Comparison of ENCODE assay signal across 8 cellular contexts in genomic region chr11:65118097-65118837, GRCh38. TPM values are rescaled to one million over a fixed set of nuclear protein-coding genes. Genes with fewer than 3 reads are reported as not detected.
DNase-seq lines count a peak whose midpoint lies in the region; ATAC-seq lines count a peak whose summit lies in the region.

No MANE protein-coding gene starts in this region.

- no peak for DNase-seq in T-helper 2 cell treated with Interferon-gamma antibody and Interleukin-4, amounts not matched to agents 5 μg/mL and 100 μg/mL, for 36 hours (ENCODE audit: low spot score)
- DNase-seq in T-helper 2 cell (no peak), T-cell (no peak), immature natural killer cell (no peak), SIG-M5 treated with dmso at 0.1 percent for 504 hours (lab: John Stamatoyannopoulos, UW; ENCODE audit: unreplicated experiment) (no peak), NCI-H1417 treated with DMSO at 0.1 percent for 48 hours (lab: John Stamatoyannopoulos, UW) (no peak)
- DNase-seq in stimulated activated CD4-positive, alpha-beta T cell treated with anti-CD3 and anti-CD28 coated beads, Interleukin-4, amount 100 ng/mL, for 1 hour: no peak

- H3K4me1 Mint-ChIP-seq in T-helper 2 cell treated with Interferon-gamma antibody and Interleukin-4, amounts not matched to agents 5 μg/mL and 100 μg/mL, for 36 hours (ENCODE audit: low read depth): peaks cover 39% of the 10 kb centered on the region
- H3K4me1 Mint-ChIP-seq in T-cell (peaks cover 45 to 75% (median 64%) of the 10 kb centered on the region in 3 donors), immature natural killer cell (peaks cover 52 to 61% of the 10 kb centered on the region in 2 donors)
- peaks cover 73% of the 10 kb centered on the region for H3K4me1 Mint-ChIP-seq in stimulated activated memory B cell treated with anti-CD40 and anti-IgM and Interleukin-4, amounts not matched to agents 10 μg/mL and 1 μg/mL and 100 μg/mL, for 72 hours

- H3K27ac Mint-ChIP-seq in T-helper 2 cell treated with Interferon-gamma antibody and Interleukin-4, amounts not matched to agents 5 μg/mL and 100 μg/mL, for 36 hours: peak overlapping the region; percentile 92
- H3K27ac Mint-ChIP-seq in T-cell: peak overlapping the region; percentile 93
- peak overlapping the region; percentile 87 to 99 (median 95) for H3K27ac Mint-ChIP-seq in immature natural killer cell
- H3K27ac Mint-ChIP-seq in stimulated activated memory B cell treated with anti-CD40 and anti-IgM and Interleukin-4, amounts not matched to agents 10 μg/mL and 1 μg/mL and 100 μg/mL, for 72 hours: peak overlapping the region; percentile 100

- CTCF ChIA-PET in T-cell (lab: Charles Lee): interaction anchor here in 1 of 2 donors (0.5 to 0.6 kb wide), 2 partner anchors 57 to 214 kb away, joined by 3 read pairs; no protein-coding TSS in a partner anchor

- peaks cover 39% of the 10 kb centered on the region for H3K36me3 Mint-ChIP-seq in T-helper 2 cell treated with Interferon-gamma antibody and Interleukin-4, amounts not matched to agents 5 μg/mL and 100 μg/mL, for 36 hours (ENCODE audit: low read depth)
- H3K36me3 Mint-ChIP-seq in T-cell: peaks cover 38% of the 10 kb centered on the region
- H3K36me3 Mint-ChIP-seq in immature natural killer cell: peaks cover 3 to 17% (median 9%) of the 10 kb centered on the region in 3 donors
- peaks cover 42% of the 10 kb centered on the region for H3K36me3 Mint-ChIP-seq in stimulated activated memory B cell treated with anti-CD40 and anti-IgM and Interleukin-4, amounts not matched to agents 10 μg/mL and 1 μg/mL and 100 μg/mL, for 72 hours

- no peaks in the 10 kb centered on the region for H3K27me3 Mint-ChIP-seq in T-helper 2 cell treated with Interferon-gamma antibody and Interleukin-4, amounts not matched to agents 5 μg/mL and 100 μg/mL, for 36 hours (ENCODE audit: low read depth)
- H3K27me3 Mint-ChIP-seq in T-cell: no peaks in the 10 kb centered on the region
- peaks cover 11 to 22% (median 17%) of the 10 kb centered on the region in 3 donors for H3K27me3 Mint-ChIP-seq in immature natural killer cell (ENCODE audit: low read depth in 3 of 3)
- H3K27me3 Mint-ChIP-seq in stimulated activated memory B cell treated with anti-CD40 and anti-IgM and Interleukin-4, amounts not matched to agents 10 μg/mL and 1 μg/mL and 100 μg/mL, for 72 hours: no peaks in the 10 kb centered on the region

- H3K9me3 Mint-ChIP-seq in T-helper 2 cell treated with Interferon-gamma antibody and Interleukin-4, amounts not matched to agents 5 μg/mL and 100 μg/mL, for 36 hours: no peaks in the 10 kb centered on the region
- H3K9me3 Mint-ChIP-seq in T-cell (no peaks in the 10 kb centered on the region), immature natural killer cell (no peaks in the 10 kb centered on the region)
- H3K9me3 Mint-ChIP-seq in stimulated activated memory B cell treated with anti-CD40 and anti-IgM and Interleukin-4, amounts not matched to agents 10 μg/mL and 1 μg/mL and 100 μg/mL, for 72 hours: no peaks in the 10 kb centered on the region

- peak overlapping the region; percentile 88 for H3K4me3 Mint-ChIP-seq in T-helper 2 cell treated with Interferon-gamma antibody and Interleukin-4, amounts not matched to agents 5 μg/mL and 100 μg/mL, for 36 hours
- H3K4me3 Mint-ChIP-seq in T-cell: peak overlapping the region; percentile 86 to 88 (median 87)
- peak overlapping the region; percentile 86 to 90 (median 88) for H3K4me3 Mint-ChIP-seq in immature natural killer cell
- H3K4me3 Mint-ChIP-seq in stimulated activated memory B cell treated with anti-CD40 and anti-IgM and Interleukin-4, amounts not matched to agents 10 μg/mL and 1 μg/mL and 100 μg/mL, for 72 hours: peak overlapping the region; percentile 90

- POLR2A ChIA-PET in T-cell (lab: Charles Lee): interaction anchor here (0.6 to 1.7 kb wide), 3 partner anchors 9 to 17 kb away, joined by 4 to 5 read pairs (median 4); partner anchors contain the start of gene SYVN1 (in 1 of the 2)

- no peak for ATAC-seq in T-cell (replicated peaks in 1 of 4)
- no peak for ATAC-seq in stimulated activated memory B cell treated with anti-CD40 and anti-IgM and Interleukin-4, amounts not matched to agents 10 μg/mL and 1 μg/mL and 100 μg/mL, for 72 hours

RNA-seq across cellular contexts. Expression of gene ZNHIT2, which starts 0.8 kb away (rescaled TPM):
- total RNA-seq in T-cell: 10 to 100 TPM in 3 of 5 donors, 1 to 10 TPM in 2; 7.0 to 20.4 (median 18.1) TPM
- 10 to 100 TPM; 15.5 to 25.8 (median 23.9) TPM for polyA plus RNA-seq in immature natural killer cell

RNA-seq across cellular contexts. Expression of gene FAU, which starts 3.7 kb away (rescaled TPM):
- 1,000 to 10,000 TPM; 1,477 to 1,924 (median 1,724) TPM for total RNA-seq in T-cell
- polyA plus RNA-seq in immature natural killer cell: 1,000 to 10,000 TPM in 1 of 3 donors, 100 to 1,000 TPM in 2; 576 to 1,241 (median 681) TPM

RNA-seq across cellular contexts. Expression of gene MRPL49, which starts 3.9 kb away (rescaled TPM):
- 10 to 100 TPM; 48.3 to 58.8 (median 55.1) TPM for total RNA-seq in T-cell
- polyA plus RNA-seq in immature natural killer cell: 100 to 1,000 TPM in 2 of 3 donors, 10 to 100 TPM in 1; 98.3 to 113 (median 105) TPM

RNA-seq across cellular contexts. Expression of gene TM7SF2, which starts 6.6 kb away (rescaled TPM):
- 10 to 100 TPM; 23.7 to 34.2 (median 28.6) TPM for total RNA-seq in T-cell
- 10 to 100 TPM; 12.8 to 16.8 (median 15.4) TPM for polyA plus RNA-seq in immature natural killer cell

RNA-seq across cellular contexts. Expression of gene SYVN1, which starts 16.1 kb away (rescaled TPM):
- 10 to 100 TPM; 63.8 to 77.7 (median 68.8) TPM for total RNA-seq in T-cell
- polyA plus RNA-seq in immature natural killer cell: 10 to 100 TPM in 1 of 3 donors, 1 to 10 TPM in 2; 2.3 to 21.8 (median 7.7) TPM
